In the genomic region with DNA sequence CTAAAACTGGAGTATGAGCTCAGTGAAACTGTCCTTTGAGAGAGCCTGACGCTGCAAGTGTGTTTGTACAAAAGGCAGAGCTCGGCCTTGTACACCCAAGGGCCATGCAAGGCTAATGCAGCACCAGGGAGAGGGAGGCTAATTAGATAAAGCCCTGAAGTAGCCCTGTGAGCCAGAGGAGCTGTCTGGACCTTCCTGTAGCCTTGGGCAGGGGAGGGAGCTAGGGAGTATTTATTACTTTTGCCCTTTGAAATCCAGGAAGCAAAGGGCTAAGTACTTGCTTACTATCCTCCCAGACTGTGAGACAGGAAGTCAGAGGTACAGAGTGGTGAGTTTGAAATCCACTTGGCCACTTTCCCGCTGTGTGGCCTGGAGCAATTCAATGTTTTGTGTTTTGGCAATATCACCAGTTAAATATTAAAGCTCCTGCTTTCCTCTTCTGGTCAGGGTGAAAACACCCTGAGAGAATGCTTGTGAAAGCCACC, we compare ENCODE assay signal across 7 cellular contexts. TPM values are rescaled to one million over a fixed set of nuclear protein-coding genes. Genes with fewer than 3 reads are reported as not detected.
A peak's percentile ranks its signal among the peaks of the same experiment; 100 is the strongest.
DNase-seq lines count a peak whose midpoint lies in the region; ATAC-seq and TF ChIP-seq lines count a peak whose summit lies in the region.

No MANE protein-coding gene starts in this region.

- intact Hi-C loops in IMR-90 (cut with micrococcal nuclease): loop anchor here (1.0 kb wide), 1 partner anchor 10 kb away; the partner anchor contains the start of gene LDHA

- DNase-seq in GM04504 (ENCODE audit: low read depth): peak; percentile 95
- peak; percentile 79 for DNase-seq in IMR-90
- no peak for DNase-seq in activated CD4-positive, alpha-beta memory T cell treated with anti-CD3 and anti-CD28 coated beads, Interleukin-2, amount 10 ng/mL, durations not matched to agents 7 days and 5 days
- peak; percentile 83 for DNase-seq in foreskin melanocyte
- peak; percentile 43 to 45 for DNase-seq in trophoblast cell
- DNase-seq in effector CD4-positive, alpha-beta T cell: no peak

- H2BK5ac ChIP-seq in IMR-90 (ENCODE audit: low read depth, low read length, poor library complexity, severe bottlenecking) (peak overlapping the region; percentile 96), trophoblast cell (ENCODE audit: low read depth, low read length, poor library complexity) (no peak overlapping the region)

- peak overlapping the region; percentile 91 for H2AK9ac ChIP-seq in IMR-90 (replicated peaks; ENCODE audit: low read depth, low read length, poor library complexity)

- H3K27ac Mint-ChIP-seq in activated CD4-positive, alpha-beta memory T cell treated with anti-CD3 and anti-CD28 coated beads, Interleukin-2, amount 10 ng/mL, durations not matched to agents 7 days and 5 days: peak overlapping the region; percentile 99

- POLR2A ChIA-PET in IMR-90 (lab: Charles Lee; ENCODE audit: unreplicated experiment): interaction anchor here (0.5 to 2.9 kb wide), 3 partner anchors 11 to 230 kb away, joined by 3 to 28 read pairs (median 6); partner anchors contain the start of gene LDHA
- POLR2A ChIA-PET in activated CD4-positive, alpha-beta memory T cell treated with anti-CD3 and anti-CD28 coated beads, Interleukin-2, amount 10 ng/mL, durations not matched to agents 7 days and 5 days (lab: Charles Lee): interaction anchor here (0.7 to 7.6 kb wide), 13 partner anchors 9 to 250 kb away, joined by 3 to 328 read pairs (median 6); partner anchors contain the start of genes GTF2H1, HPS5, LDHA and SPTY2D1

- H3K9me1 ChIP-seq in IMR-90 (ENCODE audit: insufficient read depth, low read length): peaks cover 7% of the 10 kb centered on the region

- peak overlapping the region; percentile 94 for H2AFZ ChIP-seq in IMR-90 (replicated peaks; ENCODE audit: low read length, poor library complexity)
- H2AFZ ChIP-seq in trophoblast cell (ENCODE audit: insufficient read depth, low read length, poor library complexity): no peak overlapping the region

- peak overlapping the region; percentile 56 for H2BK15ac ChIP-seq in IMR-90 (ENCODE audit: low read depth, low read length)

- H3K4me3 Mint-ChIP-seq in activated CD4-positive, alpha-beta memory T cell treated with anti-CD3 and anti-CD28 coated beads, Interleukin-2, amount 10 ng/mL, durations not matched to agents 7 days and 5 days: peak overlapping the region; percentile 58

- H4K20me1 ChIP-seq in IMR-90 (ENCODE audit: insufficient read depth, low read length): peaks cover 4% of the 10 kb centered on the region; the same call in 1 of the 2 replicates

- H4K8ac ChIP-seq in IMR-90 (ENCODE audit: low read depth in 2 of 2, low read length in 2 of 2) (peak overlapping the region; percentile 66 to 92), trophoblast cell (ENCODE audit: low read depth, low read length) (peak overlapping the region; percentile 25)

- peak; percentile 67 for ATAC-seq in GM21619 (IDR thresholded peaks at IDR 0.05; ENCODE audit: unreplicated experiment)
- ATAC-seq in IMR-90 (ENCODE audit: low read depth): peak; percentile 61

- H3K9me3 ChIP-seq in IMR-90 (ENCODE audit: control insufficient read depth, insufficient read depth, low read length): no peaks in the 10 kb centered on the region
- H3K9me3 ChIP-seq in trophoblast cell (ENCODE audit: insufficient read depth, low read depth, low read length): no peaks in the 10 kb centered on the region

- H3K14ac ChIP-seq in IMR-90 (replicated peaks; ENCODE audit: low read depth, low read length): peak overlapping the region; percentile 75
- peak overlapping the region; percentile 35 for H3K14ac ChIP-seq in trophoblast cell (ENCODE audit: low read length)

- no peaks in the 10 kb centered on the region for H3K36me3 ChIP-seq in IMR-90 (ENCODE audit: control insufficient read depth, insufficient read depth, low read length)
- no peaks in the 10 kb centered on the region for H3K36me3 ChIP-seq in trophoblast cell (ENCODE audit: control insufficient read depth in 1 of 2, insufficient read depth in 2 of 2, low read length in 2 of 2)

- H2BK12ac ChIP-seq in trophoblast cell (ENCODE audit: low read length): peak overlapping the region; percentile 7

- peak overlapping the region; percentile 76 for H2BK20ac ChIP-seq in IMR-90 (ENCODE audit: low read depth, low read length)

- H3K4ac ChIP-seq in IMR-90 (ENCODE audit: low read depth, low read length): peak overlapping the region; percentile 91
- no peak overlapping the region for H3K4ac ChIP-seq in trophoblast cell (ENCODE audit: low read depth, low read length)

- H3K23ac ChIP-seq in IMR-90 (ENCODE audit: low read depth, low read length): peak overlapping the region; percentile 64
- no peak overlapping the region for H3K23ac ChIP-seq in trophoblast cell (ENCODE audit: low read length)

- H3K18ac ChIP-seq in IMR-90 (ENCODE audit: low read depth, low read length): peak overlapping the region; percentile 53
- no peak overlapping the region for H3K18ac ChIP-seq in trophoblast cell (ENCODE audit: low read length)

- H3K9ac ChIP-seq in IMR-90 (ENCODE audit: low read depth, low read length) (peak overlapping the region; percentile 68), trophoblast cell (ENCODE audit: low read length) (no peak overlapping the region)

- H4K91ac ChIP-seq in IMR-90 (ENCODE audit: insufficient read depth, low read depth, low read length) (peak overlapping the region; percentile 87), trophoblast cell (ENCODE audit: low read depth, low read length) (no peak overlapping the region)

- dilution Hi-C loops in IMR-90 (cut with HindIII; ENCODE audit: low sequenced_read_pairs, unreplicated experiment): no loop called here

- peak overlapping the region; percentile 74 for H4K5ac ChIP-seq in IMR-90 (ENCODE audit: low read depth, low read length)

- no peaks in the 10 kb centered on the region; a peak in 1 of 4 replicates for H3K79me1 ChIP-seq in IMR-90 (ENCODE audit: low read depth in 1 of 2, low read length in 2 of 2)
- H3K79me1 ChIP-seq in trophoblast cell (ENCODE audit: low read length): no peaks in the 10 kb centered on the region

- H3K4me3 ChIP-seq in IMR-90 (ENCODE audit: insufficient read depth, low read depth, low read length) (no peak overlapping the region), trophoblast cell (ENCODE audit: low read depth, low read length) (no peak overlapping the region)

- no peaks in the 10 kb centered on the region for H3K79me2 ChIP-seq in trophoblast cell (ENCODE audit: control insufficient read depth, insufficient read depth, low read length, poor library complexity)

- no peak for TF ChIP-seq CTCF in IMR-90 (conservative IDR thresholded peaks at IDR 0.05; ENCODE audit: low read depth, low read length)

- BruUV-seq in IMR-90 (replicated peaks; lab: Mats Ljungman, UMichigan): no TSS peak

- no peak overlapping the region for H4K12ac ChIP-seq in trophoblast cell (ENCODE audit: low read depth, low read length)

- peaks cover 42% of the 10 kb centered on the region for H3K4me1 Mint-ChIP-seq in activated CD4-positive, alpha-beta memory T cell treated with anti-CD3 and anti-CD28 coated beads, Interleukin-2, amount 10 ng/mL, durations not matched to agents 7 days and 5 days

- WGBS in IMR-90 (ENCODE audit: extremely low coverage in 2 of 2, insufficient read length in 1 of 2), 2 experiments: 33% methylated on average over 2 of the region's 3 CpGs; no CpG with 5 or more reads in 1 of the 2 experiments
- no CpG with 5 or more reads among the region's 3 CpGs for WGBS in trophoblast cell (ENCODE audit: extremely low coverage, insufficient coverage, insufficient read length)

- no peak for TF ChIP-seq RAD21 in IMR-90 (IDR thresholded peaks at IDR 0.05; ENCODE audit: low read length)

- CTCF ChIA-PET in IMR-90 (lab: Yijun Ruan, JAX): interaction anchor here (0.6 to 1.2 kb wide), 2 partner anchors 11 to 28 kb away, joined by 3 to 4 read pairs; no protein-coding TSS in a partner anchor
- CTCF ChIA-PET in activated CD4-positive, alpha-beta memory T cell treated with anti-CD3 and anti-CD28 coated beads, Interleukin-2, amount 10 ng/mL, durations not matched to agents 7 days and 5 days (lab: Charles Lee): interaction anchor here (0.8 to 3.4 kb wide), 6 partner anchors 11 to 380 kb away, joined by 3 to 42 read pairs (median 5); partner anchors contain the start of genes GTF2H1, HPS5, LDHA and TSG101

- no peaks in the 10 kb centered on the region for H3K36me3 Mint-ChIP-seq in activated CD4-positive, alpha-beta memory T cell treated with anti-CD3 and anti-CD28 coated beads, Interleukin-2, amount 10 ng/mL, durations not matched to agents 7 days and 5 days (ENCODE audit: low read depth)

- H2AK5ac ChIP-seq in IMR-90 (ENCODE audit: low read depth, low read length) (peak overlapping the region; percentile 63), trophoblast cell (ENCODE audit: low read length) (no peak overlapping the region)

- no peaks in the 10 kb centered on the region for H3K9me3 Mint-ChIP-seq in activated CD4-positive, alpha-beta memory T cell treated with anti-CD3 and anti-CD28 coated beads, Interleukin-2, amount 10 ng/mL, durations not matched to agents 7 days and 5 days

- no peak for TF ChIP-seq POLR2A in IMR-90 (IDR thresholded peaks at IDR 0.05; ENCODE audit: low read depth, low read length)

- H3K4me2 ChIP-seq in IMR-90 (ENCODE audit: low read depth, low read length) (peak overlapping the region; percentile 25), trophoblast cell (ENCODE audit: low read length) (peak overlapping the region; percentile 18)

- H3K27me3 Mint-ChIP-seq in activated CD4-positive, alpha-beta memory T cell treated with anti-CD3 and anti-CD28 coated beads, Interleukin-2, amount 10 ng/mL, durations not matched to agents 7 days and 5 days: no peaks in the 10 kb centered on the region

- in situ Hi-C loops in IMR-90 (cut with MboI; ENCODE audit: low sequenced_read_pairs): no loop called here

- peak overlapping the region; percentile 51 for H3K56ac ChIP-seq in IMR-90 (ENCODE audit: extremely low read depth, insufficient read depth, low read length)

- H3K4me1 ChIP-seq in IMR-90 (ENCODE audit: control insufficient read depth, insufficient read depth, low read length) (peaks cover 19% of the 10 kb centered on the region), trophoblast cell (ENCODE audit: control insufficient read depth in 1 of 2, insufficient read depth in 2 of 2, low read length in 2 of 2) (peaks cover 14 to 15% of the 10 kb centered on the region in 2 experiments)

- H3K27ac ChIP-seq in IMR-90 (ENCODE audit: insufficient read depth, low read length): peak overlapping the region; percentile 88
- peak overlapping the region; percentile 59 for H3K27ac ChIP-seq in trophoblast cell (ENCODE audit: low read depth, low read length)

- H2BK120ac ChIP-seq in IMR-90 (ENCODE audit: low read depth, low read length) (peak overlapping the region; percentile 87), trophoblast cell (ENCODE audit: insufficient read depth, low read length, poor library complexity) (no peak overlapping the region)

- H3K27me3 ChIP-seq in IMR-90 (ENCODE audit: control insufficient read depth, insufficient read depth, low read length) (no peaks in the 10 kb centered on the region), trophoblast cell (ENCODE audit: insufficient read depth, low read length) (no peaks in the 10 kb centered on the region)

RNA-seq across cellular contexts. Expression of gene LDHA, which starts 10.2 kb away (rescaled TPM):
- 1,735 and 2,567 TPM in 2 replicates for total RNA-seq in IMR-90 (2012; rRNA removed)
- polyA plus RNA-seq in IMR-90 (2012; rRNA removed): 1,293 and 1,813 TPM in 2 replicates
- polyA plus RNA-seq in IMR-90 (2012; cell fraction: cytosol; rRNA removed): 253 and 291 TPM in 2 replicates
- polyA plus RNA-seq in IMR-90 (2012; cell fraction: nucleus; rRNA removed; ENCODE audit: low replicate concordance): 157 and 790 TPM in 2 replicates
- total RNA-seq in activated CD4-positive, alpha-beta memory T cell treated with anti-CD3 and anti-CD28 coated beads, Interleukin-2, amount 10 ng/mL, durations not matched to agents 7 days and 5 days: 100 to 1,000 TPM; 949 to 971 TPM
- polyA plus RNA-seq in trophoblast cell (2013): 561 and 571 TPM in 2 replicates

RNA-seq across cellular contexts. Expression of gene LDHC, which starts 27.9 kb away (rescaled TPM):
- not detected in 2 replicates for total RNA-seq in IMR-90 (2012; rRNA removed)
- polyA plus RNA-seq in IMR-90 (2012; rRNA removed): not detected in 2 replicates
- not detected in 2 replicates for polyA plus RNA-seq in IMR-90 (2012; cell fraction: cytosol; rRNA removed)
- not detected in 2 replicates for polyA plus RNA-seq in IMR-90 (2012; cell fraction: nucleus; rRNA removed; ENCODE audit: low replicate concordance)
- total RNA-seq in activated CD4-positive, alpha-beta memory T cell treated with anti-CD3 and anti-CD28 coated beads, Interleukin-2, amount 10 ng/mL, durations not matched to agents 7 days and 5 days: not detected
- polyA plus RNA-seq in trophoblast cell (2013): 0.11 and 0.15 TPM in 2 replicates

Comparison
In these comparisons a context has a peak if more than half of its experiments do, and no peak if none do; other contexts are left out.
1. DNase-seq: peak in GM04504 (single experiment), IMR-90 (single experiment), foreskin melanocyte (single experiment) and trophoblast cell (2 of 2); none in activated CD4-positive, alpha-beta memory T cell treated with anti-CD3 and anti-CD28 coated beads, Interleukin-2, amount 10 ng/mL, durations not matched to agents 7 days and 5 days (single experiment) and effector CD4-positive, alpha-beta T cell (single experiment).